11 cellular contexts compared by ENCODE assay signal in genomic region chr3:172256101-172256687, GRCh38.
DNase-seq lines count a peak whose midpoint lies in the region; ATAC-seq and TF ChIP-seq lines count a peak whose summit lies in the region.
"Had no signal": no experiment of that assay in that cellular context is flagged by ENCODE, and none has a peak within 500 bp of the region (broad histone marks: within the 10 kb centered on the region; RNA-seq: fewer than 3 reads in every experiment).

No MANE protein-coding gene starts in this region.

- peaks cover 18% of the 10 kb centered on the region for H3K36me3 Mint-ChIP-seq in activated CD4-positive, alpha-beta memory T cell treated with anti-CD3 and anti-CD28 coated beads, Interleukin-2, amount 10 ng/mL, durations not matched to agents 7 days and 5 days (ENCODE audit: low read depth)

- H4K20me1 ChIP-seq in GM23248 (ENCODE audit: insufficient read depth) = 0 out of 2 replicates have a peak, but pooled peaks cover 6% of the 10 kb centered on the region
- H4K20me1 ChIP-seq in smooth muscle cell (ENCODE audit: low read depth) = peaks cover 99% of the 10 kb centered on the region

- intact Hi-C loops in posterior vena cava (cut with DNase I) = loop anchor here in 1 of 2 donors (10.0 kb wide), 1 partner anchor 51 kb away; no protein-coding TSS in a partner anchor

- H3K4me2 ChIP-seq in GM23248 (ENCODE audit: unreplicated experiment) (no peak overlapping the region), smooth muscle cell (no peak overlapping the region)

- H3K79me2 ChIP-seq in GM23248 (ENCODE audit: insufficient read depth) (peaks cover 78% of the 10 kb centered on the region), smooth muscle cell (ENCODE audit: low read depth) (peaks cover 99% of the 10 kb centered on the region)

- H3K27ac ChIP-seq in GM23248 (peak overlapping the region; percentile 41), liver (ENCODE audit: low read depth in 1 of 2, low read length in 2 of 2) (peak overlapping the region in 1 of 2 donors; percentile 13), smooth muscle cell (ENCODE audit: low read depth) (peak overlapping the region; percentile 80)

- WGBS in GM23248 (ENCODE audit: low coverage in 1 of 2, low lambda C conversion rate in 2 of 2, missing lambda C conversion rate in 2 of 2), 2 experiments = 53 to 58% methylated on average over 2 of the region's 2 CpGs
- 58% methylated on average over 2 of the region's 2 CpGs for WGBS in liver
- WGBS in smooth muscle cell (ENCODE audit: low lambda C conversion rate) = 63% methylated on average over 2 of the region's 2 CpGs

- H3K9ac ChIP-seq in GM23248 = 0 out of 2 replicates have a peak overlapping the region, but pooled peaks have one; percentile 8
- H3K9ac ChIP-seq in liver (ENCODE audit: low read depth in 1 of 2, low read length in 2 of 2) = no peak overlapping the region
- H3K9ac ChIP-seq in smooth muscle cell (ENCODE audit: low read depth) = no peak overlapping the region

- TF ChIP-seq CTCF in choroid plexus epithelial cell (conservative IDR thresholded peaks at IDR 0.05; ENCODE audit: low read depth, low read length) = no peak
- no peak for TF ChIP-seq CTCF in liver (IDR thresholded peaks at IDR 0.05; ENCODE audit: low read depth, low read length, missing input control)
- TF ChIP-seq CTCF in smooth muscle cell (IDR thresholded peaks at IDR 0.05; ENCODE audit: borderline replicate concordance, insufficient read depth, poor library complexity, severe bottlenecking) = no peak

- peaks cover 4% of the 10 kb centered on the region for H3K4me1 Mint-ChIP-seq in activated CD4-positive, alpha-beta memory T cell treated with anti-CD3 and anti-CD28 coated beads, Interleukin-2, amount 10 ng/mL, durations not matched to agents 7 days and 5 days

- H3K27me3 ChIP-seq in GM23248 (replicated peaks; ENCODE audit: insufficient read depth) (no peaks in the 10 kb centered on the region), liver (ENCODE audit: control insufficient read depth in 4 of 4, insufficient read depth in 4 of 4, low read length in 3 of 4) (no peaks in the 10 kb centered on the region), smooth muscle cell (ENCODE audit: low read depth) (no peaks in the 10 kb centered on the region)

- H3K9me2 ChIP-seq in GM23248 (ENCODE audit: insufficient read depth) = no peaks in the 10 kb centered on the region

- TF ChIP-seq RAD21 in liver (IDR thresholded peaks at IDR 0.05) = peak; percentile 56 to 60

- H3K4me3 Mint-ChIP-seq in activated CD4-positive, alpha-beta memory T cell treated with anti-CD3 and anti-CD28 coated beads, Interleukin-2, amount 10 ng/mL, durations not matched to agents 7 days and 5 days = no peak overlapping the region

- H3K9me3 ChIP-seq in GM23248 (ENCODE audit: low read depth) (no peaks in the 10 kb centered on the region), liver (ENCODE audit: control insufficient read depth in 4 of 4, low read length in 3 of 4) (no peaks in the 10 kb centered on the region), smooth muscle cell (replicated peaks; ENCODE audit: low read depth) (no peaks in the 10 kb centered on the region)
- H3K9me3 ChIP-seq: Caco-2 had no signal

- H3K9me3 Mint-ChIP-seq in activated CD4-positive, alpha-beta memory T cell treated with anti-CD3 and anti-CD28 coated beads, Interleukin-2, amount 10 ng/mL, durations not matched to agents 7 days and 5 days = no peaks in the 10 kb centered on the region

- CTCF ChIA-PET in activated CD4-positive, alpha-beta memory T cell treated with anti-CD3 and anti-CD28 coated beads, Interleukin-2, amount 10 ng/mL, durations not matched to agents 7 days and 5 days (lab: Charles Lee) = no interaction called here

- no peak for ATAC-seq in HG03442 (IDR thresholded peaks at IDR 0.05; ENCODE audit: unreplicated experiment)
- ATAC-seq: stimulated activated naive CD8-positive, alpha-beta T cell treated with anti-CD3 and anti-CD28 coated beads, Interleukin-15, Interleukin-2, amounts not matched to agents 100 U/mL and 50 U/mL, for 24 hours had no signal

- in situ Hi-C loops in GM23248 (cut with MboI) = no loop called here

- POLR2A ChIA-PET in activated CD4-positive, alpha-beta memory T cell treated with anti-CD3 and anti-CD28 coated beads, Interleukin-2, amount 10 ng/mL, durations not matched to agents 7 days and 5 days (lab: Charles Lee) = no interaction called here

- peaks cover 64% of the 10 kb centered on the region for H3F3A ChIP-seq in GM23248 (ENCODE audit: insufficient read depth)
- H3F3A ChIP-seq in smooth muscle cell (ENCODE audit: low read depth) = peaks cover 60% of the 10 kb centered on the region

- no peaks in the 10 kb centered on the region for H3K27me3 Mint-ChIP-seq in activated CD4-positive, alpha-beta memory T cell treated with anti-CD3 and anti-CD28 coated beads, Interleukin-2, amount 10 ng/mL, durations not matched to agents 7 days and 5 days

- H3K4me3 ChIP-seq in GM23248 = no peak overlapping the region
- no peak overlapping the region for H3K4me3 ChIP-seq in choroid plexus epithelial cell (ENCODE audit: low read depth, low read length)
- H3K4me3 ChIP-seq in liver (ENCODE audit: low read depth in 1 of 3, low read length in 3 of 3) = no peak overlapping the region
- no peak overlapping the region for H3K4me3 ChIP-seq in smooth muscle cell

- peaks cover 48% of the 10 kb centered on the region for H3K36me3 ChIP-seq in GM23248 (ENCODE audit: low read depth)
- H3K36me3 ChIP-seq in liver (ENCODE audit: control insufficient read depth in 4 of 4, insufficient read depth in 3 of 4, low read depth in 1 of 4, low read length in 3 of 4) = peaks cover 3 to 28% (median 13%) of the 10 kb centered on the region in 4 donors
- peaks cover 8% of the 10 kb centered on the region for H3K36me3 ChIP-seq in smooth muscle cell (ENCODE audit: low read depth)

- DNase-seq in GM23248 = peak; percentile 80
- peak; percentile 93 for DNase-seq in choroid plexus epithelial cell (ENCODE audit: low read depth)
- DNase-seq in smooth muscle cell (lab: John Stamatoyannopoulos, UW; ENCODE audit: unreplicated experiment) = no peak
- no peak for DNase-seq in activated CD4-positive, alpha-beta memory T cell treated with anti-CD3 and anti-CD28 coated beads, Interleukin-2, amount 10 ng/mL, durations not matched to agents 7 days and 5 days
- no peak for DNase-seq in activated CD4-positive, alpha-beta T cell treated with anti-CD3 and anti-CD28 coated beads, Interleukin-2, amount 50 U/mL, for 1 hour
- no peak for DNase-seq in posterior vena cava (ENCODE audit: low spot score)
- DNase-seq: Caco-2; NCI-H1092; stimulated activated naive CD8-positive, alpha-beta T cell treated with anti-CD3 and anti-CD28 coated beads, Interleukin-15, Interleukin-2, amounts not matched to agents 100 U/mL and 50 U/mL, for 24 hours had no signal

- H2AFZ ChIP-seq in GM23248 = no peak overlapping the region
- H2AFZ ChIP-seq in smooth muscle cell (ENCODE audit: low read depth) = no peak overlapping the region

- H3K4me1 ChIP-seq in GM23248 (ENCODE audit: insufficient read depth) (peaks cover 48% of the 10 kb centered on the region), liver (ENCODE audit: control insufficient read depth in 4 of 4, insufficient read depth in 4 of 4, low read length in 3 of 4) (peaks cover 0 to 14% (median 9%) of the 10 kb centered on the region in 4 donors), smooth muscle cell (ENCODE audit: low read depth) (peaks cover 20% of the 10 kb centered on the region)

- no peak overlapping the region for H3K27ac Mint-ChIP-seq in activated CD4-positive, alpha-beta memory T cell treated with anti-CD3 and anti-CD28 coated beads, Interleukin-2, amount 10 ng/mL, durations not matched to agents 7 days and 5 days

TF ChIP-seq in liver, 16 proteins besides CTCF, POLR2A, EP300 and RAD21 (continues in another document):
- TF ChIP-seq FOXA1 (IDR thresholded peaks at IDR 0.05) (peak; percentile 24), RXRA (IDR thresholded peaks at IDR 0.05) (peak; percentile 59 to 71), SP1 (IDR thresholded peaks at IDR 0.05) (peak; percentile 64), REST (IDR thresholded peaks at IDR 0.05) (peak; percentile 27), FOXA2 (IDR thresholded peaks at IDR 0.05) (peak; percentile 57), MAX (IDR thresholded peaks at IDR 0.05) (peak; percentile 62), TAF1 (conservative IDR thresholded peaks at IDR 0.05) (no peak), JUND (IDR thresholded peaks at IDR 0.05) (peak; percentile 51 to 74), YY1 (IDR thresholded peaks at IDR 0.05) (peak; percentile 68)

Comparison
In these comparisons a context has a peak if more than half of its experiments do, and no peak if none do; other contexts are left out.
1. DNase-seq: peak in GM23248 (single experiment) and choroid plexus epithelial cell (single experiment); none in smooth muscle cell (single experiment), activated CD4-positive, alpha-beta memory T cell treated with anti-CD3 and anti-CD28 coated beads, Interleukin-2, amount 10 ng/mL, durations not matched to agents 7 days and 5 days (single experiment), activated CD4-positive, alpha-beta T cell treated with anti-CD3 and anti-CD28 coated beads, Interleukin-2, amount 50 U/mL, for 1 hour (single experiment) and posterior vena cava (single experiment).